Comparison of ENCODE assay signal across 13 cellular contexts in genomic region chr15:80934761-80935221, GRCh38. TPM values are rescaled to one million over a fixed set of nuclear protein-coding genes. Genes with fewer than 3 reads are reported as not detected.
DNase-seq lines count a peak whose midpoint lies in the region; ATAC-seq and TF ChIP-seq lines count a peak whose summit lies in the region.
"Had no signal": no experiment of that assay in that cellular context is flagged by ENCODE, and none has a peak within 500 bp of the region (broad histone marks: within the 10 kb centered on the region; RNA-seq: fewer than 3 reads in every experiment).

No MANE protein-coding gene starts in this region.

- no peaks in the 10 kb centered on the region for H3K9me3 ChIP-seq in mesodermal cell (ENCODE audit: control insufficient read depth, low read length)

- ATAC-seq in HG03342 (IDR thresholded peaks at IDR 0.05; ENCODE audit: unreplicated experiment), result no peak

- H2AFZ ChIP-seq in ACC112 (ENCODE audit: low read length, unreplicated experiment), result no peak overlapping the region

- H3K4me1 ChIP-seq in ACC112 (ENCODE audit: control insufficient read depth, insufficient read depth, low read length, unreplicated experiment) (peaks cover 34% of the 10 kb centered on the region), mesodermal cell (ENCODE audit: control insufficient read depth, insufficient read depth, low read length, poor library complexity, severe bottlenecking) (peaks cover 29% of the 10 kb centered on the region)

- no peaks in the 10 kb centered on the region for H3K27me3 ChIP-seq in ACC112 (ENCODE audit: insufficient read depth, low read length)

- peak overlapping the region; percentile 34; the same call in 1 of the 2 replicates for H3K27ac ChIP-seq in ACC112 (ENCODE audit: low read depth, low read length)
- H3K27ac ChIP-seq in mesodermal cell (ENCODE audit: low read depth, low read length, severe bottlenecking), result peak overlapping the region; percentile 86

- H3K36me3 ChIP-seq in ACC112 (ENCODE audit: insufficient read depth, low read length) (0 out of 2 replicates have a peak, but pooled peaks cover 4% of the 10 kb centered on the region), mesodermal cell (ENCODE audit: control insufficient read depth, insufficient read depth, low read length) (no peaks in the 10 kb centered on the region)

- DNase-seq in HT-29 (ENCODE audit: low spot score) (peak; percentile 31), epithelial cell of proximal tubule (ENCODE audit: low read depth) (peak; percentile 9), mesenteric fat pad (ENCODE audit: low spot score) (no peak), HuH-7.5 (ENCODE audit: low spot score) (no peak), OCI-M2 (lab: John Stamatoyannopoulos, UW; ENCODE audit: unreplicated experiment) (no peak)
- DNase-seq: activated CD8-positive, alpha-beta memory T cell treated with anti-CD3 and anti-CD28 coated beads, Interleukin-2, amount 50 U/mL, for 4 hours; CD8-positive, alpha-beta memory T cell; NCI-H187 treated with DMSO at 0.1 percent for 48 hours; stimulated activated CD4-positive, alpha-beta T cell treated with anti-CD3 and anti-CD28 coated beads, Interleukin-12 subunit alpha, Interleukin-12 subunit beta, amount 100 ng/mL, for 4 hours; stimulated activated naive CD4-positive, alpha-beta T cell treated with Interleukin-2 at 50 U/mL for 16 hours had no signal

- no peak overlapping the region for H3K4me3 ChIP-seq in ACC112 (ENCODE audit: low read depth, low read length)
- no peak overlapping the region for H3K4me3 ChIP-seq in epithelial cell of proximal tubule (ENCODE audit: low read depth, low read length)
- H3K4me3 ChIP-seq in mesodermal cell (ENCODE audit: extremely low read depth, insufficient read depth, low read length, poor library complexity, severe bottlenecking), result no peak overlapping the region

- H3K79me2 ChIP-seq in ACC112 (ENCODE audit: control insufficient read depth, insufficient read depth, low read length, unreplicated experiment), result no peaks in the 10 kb centered on the region

- no peak for TF ChIP-seq CTCF in epithelial cell of proximal tubule (conservative IDR thresholded peaks at IDR 0.05; ENCODE audit: low read depth, low read length)

- 44 to 63% methylated on average over 2 to 3 of the region's 3 CpGs for WGBS in mesodermal cell (ENCODE audit: insufficient coverage in 2 of 2), 2 experiments

RNA-seq across cellular contexts. Expression of gene MESD, which starts 54.8 kb away (rescaled TPM):
- 15.5 and 18.1 TPM in 2 replicates for total RNA-seq in HT-29 (2014; rRNA removed; shearing (Covaris generic))
- total RNA-seq in epithelial cell of proximal tubule (22.7 and 27.0 TPM in 2 replicates), mesenteric fat pad (30.2 TPM)
- 25.5 TPM for polyA plus RNA-seq in mesodermal cell (2013, experiment 1 of 2)
- 26.4 TPM for polyA plus RNA-seq in mesodermal cell (2013, experiment 2 of 2)

Comparison
In these comparisons a context has a peak if more than half of its experiments do, and no peak if none do; other contexts are left out.
1. DNase-seq: peak in HT-29 (single experiment) and epithelial cell of proximal tubule (single experiment); none in mesenteric fat pad (single experiment), HuH-7.5 (single experiment) and OCI-M2 (single experiment).